8 cellular contexts compared by ENCODE assay signal in the genomic region with DNA sequence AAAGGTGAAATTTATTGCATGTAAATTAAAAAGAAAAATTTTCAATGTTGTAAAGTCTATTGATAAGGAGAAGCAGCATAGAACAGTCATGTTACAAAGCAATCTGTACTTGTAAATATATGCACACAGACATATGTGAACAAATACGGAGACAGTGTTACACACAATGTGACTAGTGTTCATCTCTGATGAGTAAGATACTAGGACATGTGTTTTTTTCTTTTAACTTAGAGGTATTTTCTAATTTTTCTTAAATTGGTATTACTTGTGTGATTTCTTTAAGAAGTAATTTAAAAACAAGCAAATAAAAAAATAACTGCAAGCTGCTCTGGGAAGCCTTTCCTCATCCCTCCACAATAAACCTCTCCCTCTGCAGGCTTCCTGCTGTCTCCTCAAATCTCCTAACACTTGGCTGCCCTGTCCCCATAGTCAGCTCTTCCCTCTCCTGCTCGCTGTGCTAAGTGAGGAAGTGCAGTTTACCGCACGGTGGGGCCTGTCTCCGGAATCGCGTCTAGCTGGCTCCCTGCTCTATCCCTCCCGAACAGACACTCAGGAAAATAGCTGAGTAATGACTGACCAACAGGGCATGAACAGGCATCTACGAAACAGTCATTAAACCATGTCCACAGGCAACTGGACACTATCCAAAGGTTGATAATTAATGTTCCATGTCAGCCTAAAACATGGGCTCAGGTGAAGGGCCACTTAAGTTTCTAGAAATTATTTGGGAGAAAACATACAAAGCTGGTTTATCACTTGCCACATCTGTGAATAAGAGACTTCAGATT. TPM values are rescaled to one million over a fixed set of nuclear protein-coding genes. Genes with fewer than 3 reads are reported as not detected.
DNase-seq lines count a peak whose midpoint lies in the region; ATAC-seq and TF ChIP-seq lines count a peak whose summit lies in the region.

No MANE protein-coding gene starts in this region.

- H3K36me3 Mint-ChIP-seq in CD8-positive, alpha-beta memory T cell = no peaks in the 10 kb centered on the region
- no peaks in the 10 kb centered on the region for H3K36me3 Mint-ChIP-seq in activated CD8-positive, alpha-beta T cell treated with anti-CD3 and anti-CD28 coated beads for 36 hours (ENCODE audit: low read depth)
- H3K36me3 Mint-ChIP-seq in activated CD4-positive, alpha-beta memory T cell treated with anti-CD3 and anti-CD28 coated beads, Interleukin-2, amount 10 ng/mL, durations not matched to agents 7 days and 5 days (ENCODE audit: low read depth) = no peaks in the 10 kb centered on the region

- H3K27ac Mint-ChIP-seq in CD8-positive, alpha-beta memory T cell = peak overlapping the region in 1 of 8 donors; percentile 25
- H3K27ac Mint-ChIP-seq in activated CD8-positive, alpha-beta T cell treated with anti-CD3 and anti-CD28 coated beads for 36 hours = no peak overlapping the region
- H3K27ac Mint-ChIP-seq in activated CD4-positive, alpha-beta memory T cell treated with anti-CD3 and anti-CD28 coated beads, Interleukin-2, amount 10 ng/mL, durations not matched to agents 7 days and 5 days = no peak overlapping the region

- peaks cover 4% of the 10 kb centered on the region for H3K27me3 ChIP-seq in CD8-positive, alpha-beta memory T cell (ENCODE audit: insufficient read depth, low read length, poor library complexity, severe bottlenecking)

- CTCF ChIA-PET in CD8-positive, alpha-beta memory T cell (lab: Charles Lee) = interaction anchor here (1.0 to 6.9 kb wide), 3 partner anchors 9 to 170 kb away, joined by 3 to 31 read pairs (median 3); partner anchors contain the start of gene NAE1
- CTCF ChIA-PET in activated CD8-positive, alpha-beta T cell treated with anti-CD3 and anti-CD28 coated beads for 36 hours (lab: Charles Lee) = interaction anchor here (0.8 to 5.8 kb wide), 7 partner anchors 9 to 67 kb away, joined by 3 to 72 read pairs (median 3); no protein-coding TSS in a partner anchor
- CTCF ChIA-PET in activated CD4-positive, alpha-beta memory T cell treated with anti-CD3 and anti-CD28 coated beads, Interleukin-2, amount 10 ng/mL, durations not matched to agents 7 days and 5 days (lab: Charles Lee) = interaction anchor here (0.6 to 3.8 kb wide), 5 partner anchors 8 to 207 kb away, joined by 3 to 37 read pairs (median 3); no protein-coding TSS in a partner anchor

- peak overlapping the region in 1 of 7 donors; percentile 56 for H3K4me3 Mint-ChIP-seq in CD8-positive, alpha-beta memory T cell
- H3K4me3 Mint-ChIP-seq in activated CD8-positive, alpha-beta T cell treated with anti-CD3 and anti-CD28 coated beads for 36 hours = no peak overlapping the region
- no peak overlapping the region for H3K4me3 Mint-ChIP-seq in activated CD4-positive, alpha-beta memory T cell treated with anti-CD3 and anti-CD28 coated beads, Interleukin-2, amount 10 ng/mL, durations not matched to agents 7 days and 5 days

- H3K9me3 ChIP-seq in CD8-positive, alpha-beta memory T cell (ENCODE audit: low read length) = no peaks in the 10 kb centered on the region

- peak overlapping the region; percentile 45 for H3K27ac ChIP-seq in CD8-positive, alpha-beta memory T cell (ENCODE audit: low read depth, low read length)

- DNase-seq in CD8-positive, alpha-beta memory T cell = no peak
- DNase-seq in NCI-H1105 (lab: John Stamatoyannopoulos, UW) (peak; percentile 19), astrocyte of the hippocampus (ENCODE audit: low read depth, low spot score) (peak; percentile 83), hepatic stellate cell (ENCODE audit: low spot score) (peak; percentile 80), retinal pigment epithelial cell (ENCODE audit: low read depth) (peak; percentile 44)
- DNase-seq in activated CD8-positive, alpha-beta T cell treated with anti-CD3 and anti-CD28 coated beads for 36 hours = no peak
- no peak for DNase-seq in activated CD4-positive, alpha-beta memory T cell treated with anti-CD3 and anti-CD28 coated beads, Interleukin-2, amount 10 ng/mL, durations not matched to agents 7 days and 5 days

- no peaks in the 10 kb centered on the region for H3K9me3 Mint-ChIP-seq in CD8-positive, alpha-beta memory T cell
- H3K9me3 Mint-ChIP-seq in activated CD8-positive, alpha-beta T cell treated with anti-CD3 and anti-CD28 coated beads for 36 hours = no peaks in the 10 kb centered on the region
- no peaks in the 10 kb centered on the region for H3K9me3 Mint-ChIP-seq in activated CD4-positive, alpha-beta memory T cell treated with anti-CD3 and anti-CD28 coated beads, Interleukin-2, amount 10 ng/mL, durations not matched to agents 7 days and 5 days

- no peak for ATAC-seq in activated CD8-positive, alpha-beta T cell treated with anti-CD3 and anti-CD28 coated beads for 36 hours
- no peak for ATAC-seq in HG03039 (IDR thresholded peaks at IDR 0.05; ENCODE audit: unreplicated experiment)

- H3K4me1 ChIP-seq in CD8-positive, alpha-beta memory T cell (ENCODE audit: insufficient read depth, low read length) = no peaks in the 10 kb centered on the region

- no peak overlapping the region for H3K4me3 ChIP-seq in CD8-positive, alpha-beta memory T cell (ENCODE audit: low read length)
- H3K4me3 ChIP-seq in retinal pigment epithelial cell (ENCODE audit: low read length) = no peak overlapping the region

- POLR2A ChIA-PET in CD8-positive, alpha-beta memory T cell (lab: Charles Lee) = no interaction called here
- POLR2A ChIA-PET in activated CD8-positive, alpha-beta T cell treated with anti-CD3 and anti-CD28 coated beads for 36 hours (lab: Charles Lee) = interaction anchor here (1.1 kb wide), 1 partner anchor 46 kb away, joined by 3 read pairs; no protein-coding TSS in a partner anchor
- POLR2A ChIA-PET in activated CD4-positive, alpha-beta memory T cell treated with anti-CD3 and anti-CD28 coated beads, Interleukin-2, amount 10 ng/mL, durations not matched to agents 7 days and 5 days (lab: Charles Lee) = no interaction called here

- peaks cover 13 to 25% of the 10 kb centered on the region in 2 donors for H3K27me3 Mint-ChIP-seq in CD8-positive, alpha-beta memory T cell
- H3K27me3 Mint-ChIP-seq in activated CD8-positive, alpha-beta T cell treated with anti-CD3 and anti-CD28 coated beads for 36 hours = peaks cover 2% of the 10 kb centered on the region
- H3K27me3 Mint-ChIP-seq in activated CD4-positive, alpha-beta memory T cell treated with anti-CD3 and anti-CD28 coated beads, Interleukin-2, amount 10 ng/mL, durations not matched to agents 7 days and 5 days = peaks cover 15% of the 10 kb centered on the region

- H3K4me1 Mint-ChIP-seq in CD8-positive, alpha-beta memory T cell = no peaks in the 10 kb centered on the region
- H3K4me1 Mint-ChIP-seq in activated CD8-positive, alpha-beta T cell treated with anti-CD3 and anti-CD28 coated beads for 36 hours (ENCODE audit: low read depth) = peaks cover 2% of the 10 kb centered on the region
- H3K4me1 Mint-ChIP-seq in activated CD4-positive, alpha-beta memory T cell treated with anti-CD3 and anti-CD28 coated beads, Interleukin-2, amount 10 ng/mL, durations not matched to agents 7 days and 5 days = peaks cover 3% of the 10 kb centered on the region

- H3K36me3 ChIP-seq in CD8-positive, alpha-beta memory T cell (ENCODE audit: insufficient read depth, low read length) = no peaks in the 10 kb centered on the region

- intact Hi-C loops in activated CD8-positive, alpha-beta T cell treated with anti-CD3 and anti-CD28 coated beads for 36 hours (cut with micrococcal nuclease) = no loop called here

- peak; percentile 29 for TF ChIP-seq CTCF in retinal pigment epithelial cell (conservative IDR thresholded peaks at IDR 0.05; ENCODE audit: low read depth, low read length)
- no peak for TF ChIP-seq CTCF in activated CD8-positive, alpha-beta T cell treated with anti-CD3 and anti-CD28 coated beads for 36 hours (IDR thresholded peaks at IDR 0.05)

RNA-seq across cellular contexts. Expression of gene CMTM4, which starts 35.9 kb away (rescaled TPM):
- total RNA-seq in CD8-positive, alpha-beta memory T cell = 1 to 10 TPM; 4.1 to 4.4 TPM
- 0.20 TPM for polyA plus RNA-seq in CD8-positive, alpha-beta memory T cell
- 1 to 10 TPM; 3.2 to 3.5 TPM for total RNA-seq in activated CD8-positive, alpha-beta T cell treated with anti-CD3 and anti-CD28 coated beads for 36 hours
- under 1 TPM; 0.53 to 0.58 TPM for total RNA-seq in activated CD4-positive, alpha-beta memory T cell treated with anti-CD3 and anti-CD28 coated beads, Interleukin-2, amount 10 ng/mL, durations not matched to agents 7 days and 5 days

RNA-seq across cellular contexts. Expression of gene CMTM3, which starts 56.1 kb away (rescaled TPM):
- total RNA-seq in CD8-positive, alpha-beta memory T cell = 10 to 100 TPM; 68.0 to 71.8 TPM
- 131 TPM for polyA plus RNA-seq in CD8-positive, alpha-beta memory T cell
- total RNA-seq in activated CD8-positive, alpha-beta T cell treated with anti-CD3 and anti-CD28 coated beads for 36 hours = 10 to 100 TPM; 48.0 to 49.4 TPM
- total RNA-seq in activated CD4-positive, alpha-beta memory T cell treated with anti-CD3 and anti-CD28 coated beads, Interleukin-2, amount 10 ng/mL, durations not matched to agents 7 days and 5 days = 100 to 1,000 TPM; 111 TPM

Comparison
In these comparisons a context has a peak if more than half of its experiments do, and no peak if none do; other contexts are left out.
1. DNase-seq: peak in NCI-H1105 (single experiment), astrocyte of the hippocampus (single experiment), hepatic stellate cell (single experiment) and retinal pigment epithelial cell (single experiment); none in CD8-positive, alpha-beta memory T cell (0 of 5), activated CD8-positive, alpha-beta T cell treated with anti-CD3 and anti-CD28 coated beads for 36 hours (single experiment) and activated CD4-positive, alpha-beta memory T cell treated with anti-CD3 and anti-CD28 coated beads, Interleukin-2, amount 10 ng/mL, durations not matched to agents 7 days and 5 days (single experiment).